ENCODE assay signal across 1 cellular context in the genomic region with DNA sequence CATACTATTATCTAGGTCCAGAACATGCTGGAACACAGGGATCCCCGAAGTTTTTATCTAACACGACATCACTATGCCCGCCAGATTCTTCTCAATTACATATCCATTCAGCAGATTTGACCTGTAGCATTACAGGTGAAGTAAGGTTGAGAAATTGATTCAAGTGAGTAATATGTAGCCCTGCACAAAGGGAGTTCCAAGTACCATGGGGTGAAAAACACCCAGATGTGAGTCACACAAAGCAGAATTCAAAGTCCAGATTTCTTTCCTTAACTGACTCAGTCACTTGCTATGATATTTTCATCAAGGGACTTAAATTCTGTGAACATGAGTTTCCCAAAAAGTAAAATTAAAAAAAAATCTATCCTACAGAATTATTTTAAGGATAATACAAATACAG.
TF ChIP-seq lines count a peak whose summit lies in the region.

No MANE protein-coding gene starts in this region.

TF ChIP-seq in HCT116, 20 proteins besides CTCF, POLR2A, EP300 and RAD21 (continued from another document):
- TF ChIP-seq YY1 (IDR thresholded peaks at IDR 0.05; ENCODE audit: extremely low read depth, insufficient replicate concordance, low read depth, low read length) = no peak
